9 cellular contexts compared by ENCODE assay signal in the genomic region with DNA sequence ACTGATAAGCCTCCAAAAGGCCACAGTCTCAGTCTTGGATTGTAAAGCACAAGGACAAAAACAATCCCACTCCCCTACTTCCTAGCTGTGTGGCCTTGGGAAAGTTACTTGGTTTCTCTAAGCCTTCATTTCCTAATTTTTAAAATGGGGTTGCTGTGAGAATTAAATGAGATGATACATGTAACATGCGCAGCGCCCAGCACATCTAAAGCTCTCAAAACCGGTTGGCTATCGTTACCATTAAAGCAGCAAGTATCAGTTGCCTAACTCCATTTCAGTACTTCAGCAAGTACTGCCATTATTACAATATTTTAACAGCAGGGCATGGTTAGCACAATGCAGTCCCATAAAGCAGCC. TPM values are rescaled to one million over a fixed set of nuclear protein-coding genes. Genes with fewer than 3 reads are reported as not detected.
A peak's percentile ranks its signal among the peaks of the same experiment; 100 is the strongest.
DNase-seq lines count a peak whose midpoint lies in the region; ATAC-seq and TF ChIP-seq lines count a peak whose summit lies in the region.
"Had no signal": no experiment of that assay in that cellular context is flagged by ENCODE, and none has a peak within 500 bp of the region (broad histone marks: within the 10 kb centered on the region; RNA-seq: fewer than 3 reads in every experiment).

No MANE protein-coding gene starts in this region.

- H3K9ac ChIP-seq in SU-DHL-6 (ENCODE audit: low read length) (no peak overlapping the region), fibroblast of lung (ENCODE audit: insufficient read depth, low read length) (no peak overlapping the region)

- H3K9me2 ChIP-seq in SU-DHL-6 (replicated peaks; ENCODE audit: insufficient read depth, low read length), result no peaks in the 10 kb centered on the region

- TF ChIP-seq CTCF in SU-DHL-6 (IDR thresholded peaks at IDR 0.05; ENCODE audit: insufficient read depth, low read length, poor library complexity, severe bottlenecking), result no peak
- TF ChIP-seq CTCF in fibroblast of lung (conservative IDR thresholded peaks at IDR 0.05 in 1 of 2, IDR thresholded peaks at IDR 0.05 in 1 of 2; ENCODE audit: low read depth in 1 of 2, low read length in 2 of 2), result no peak
- TF ChIP-seq CTCF in retinal pigment epithelial cell (conservative IDR thresholded peaks at IDR 0.05; ENCODE audit: low read depth, low read length), result no peak

- no peak for ATAC-seq in GM18867 (IDR thresholded peaks at IDR 0.05; ENCODE audit: unreplicated experiment)

- H3K27me3 ChIP-seq in SU-DHL-6 (ENCODE audit: low read length) (no peaks in the 10 kb centered on the region), fibroblast of lung (ENCODE audit: control insufficient read depth, insufficient read depth, low read length) (peaks cover 21% of the 10 kb centered on the region)

- H3K36me3 ChIP-seq in SU-DHL-6 (ENCODE audit: low read length), result no peaks in the 10 kb centered on the region
- no peaks in the 10 kb centered on the region for H3K36me3 ChIP-seq in fibroblast of lung (ENCODE audit: control insufficient read depth, insufficient read depth, low read length)
- H3K36me3 ChIP-seq: SJSA1 had no signal

- DNase-seq in fibroblast of lung (ENCODE audit: low read depth in 2 of 2) (no peak), retinal pigment epithelial cell (ENCODE audit: low read depth) (no peak), NCI-H446 (lab: John Stamatoyannopoulos, UW) (no peak), hepatic stellate cell (ENCODE audit: low spot score) (no peak), COLO668 (lab: John Stamatoyannopoulos, UW; ENCODE audit: unreplicated experiment) (no peak)

- no peaks in the 10 kb centered on the region for H3K79me2 ChIP-seq in SU-DHL-6 (ENCODE audit: insufficient read depth, low read length)
- no peaks in the 10 kb centered on the region for H3K79me2 ChIP-seq in fibroblast of lung (ENCODE audit: control insufficient read depth, insufficient read depth, low read length)

- no peak overlapping the region for H3K27ac ChIP-seq in SU-DHL-6 (ENCODE audit: low read depth, low read length)
- no peak overlapping the region for H3K27ac ChIP-seq in fibroblast of lung (ENCODE audit: insufficient read depth, low read length)
- H3K27ac ChIP-seq: SJSA1 had no signal

- H3K4me2 ChIP-seq in SU-DHL-6 (ENCODE audit: low read depth, low read length, poor library complexity, severe bottlenecking), result peak overlapping the region; percentile 63
- H3K4me2 ChIP-seq in fibroblast of lung (ENCODE audit: extremely low read depth, insufficient read depth, low read length), result peak overlapping the region; percentile 92

- no peaks in the 10 kb centered on the region for H3K4me1 ChIP-seq in fibroblast of lung (ENCODE audit: control insufficient read depth, extremely low read depth, insufficient read depth, low read length)

- H3K9me3 ChIP-seq in SU-DHL-6 (ENCODE audit: insufficient read depth, low read length) (no peaks in the 10 kb centered on the region), fibroblast of lung (ENCODE audit: control insufficient read depth, insufficient read depth, low read depth, low read length) (no peaks in the 10 kb centered on the region)
- H3K9me3 ChIP-seq: SJSA1 had no signal

- H3K4me3 ChIP-seq in GM08714 (ENCODE audit: low read length), result peak overlapping the region; percentile 61
- H3K4me3 ChIP-seq in SU-DHL-6 (ENCODE audit: insufficient read depth, low read length, poor library complexity, severe bottlenecking), result no peak overlapping the region
- peak overlapping the region in 3 of 4 experiments; percentile 50 to 68 (median 59) for H3K4me3 ChIP-seq in fibroblast of lung (replicated peaks in 1 of 4; ENCODE audit: control extremely low read depth in 1 of 4, insufficient read depth in 1 of 4, low read depth in 3 of 4, low read length in 4 of 4)
- peak overlapping the region; percentile 46 for H3K4me3 ChIP-seq in retinal pigment epithelial cell (ENCODE audit: low read length)

- H2AFZ ChIP-seq in SU-DHL-6 (ENCODE audit: low read depth, low read length, severe bottlenecking) (no peak overlapping the region), fibroblast of lung (ENCODE audit: low read length) (peak overlapping the region; percentile 47)

- H4K20me1 ChIP-seq in SU-DHL-6 (ENCODE audit: low read depth, low read length) (no peaks in the 10 kb centered on the region), fibroblast of lung (ENCODE audit: control insufficient read depth, extremely low read depth, insufficient read depth, low read length) (no peaks in the 10 kb centered on the region)

- H3F3A ChIP-seq in SU-DHL-6 (ENCODE audit: insufficient read depth), result no peaks in the 10 kb centered on the region

RNA-seq across cellular contexts. Expression of gene NRCAM, which starts 1.9 kb away (rescaled TPM):
- total RNA-seq in fibroblast of lung, result 2.1 and 3.1 TPM in 2 replicates
- 1.2 and 2.2 TPM in 2 replicates for polyA plus RNA-seq in fibroblast of lung
- polyA plus RNA-seq in fibroblast of lung (2012), result 0.85 and 1.2 TPM in 2 replicates
- polyA minus RNA-seq in fibroblast of lung (ENCODE audit: low replicate concordance), result 1.1 and 3.1 TPM in 2 replicates
- total RNA-seq: SJSA1 had no signal
